ENCODE assay signal across 1 cellular context in the genomic region with DNA sequence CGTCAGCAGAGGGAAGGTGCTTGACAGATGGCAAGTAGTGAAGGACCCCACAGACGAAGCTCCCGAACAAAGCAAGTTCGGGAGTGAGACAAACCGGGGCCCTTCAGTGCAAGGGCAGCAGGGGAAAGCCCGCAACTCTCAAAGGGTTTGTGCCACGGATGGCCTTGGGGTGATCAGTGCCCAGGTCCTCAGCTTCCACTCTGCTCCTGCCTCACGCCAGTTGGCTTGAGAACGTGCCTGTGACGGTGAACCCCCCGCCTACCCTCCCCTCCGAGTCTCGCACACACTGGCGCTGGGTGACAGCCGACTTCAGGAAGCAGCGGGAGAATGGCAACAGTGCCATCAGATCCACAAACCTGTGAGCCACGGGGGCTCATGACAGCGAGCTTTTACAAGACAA.
TF ChIP-seq lines count a peak whose summit lies in the region.

No MANE protein-coding gene starts in this region.

TF ChIP-seq in HepG2, 621 proteins besides CTCF, POLR2A, EP300 and RAD21:
- TF ChIP-seq SMAD3 (CRISPR knock-in tag; IDR thresholded peaks at IDR 0.05) (no peak), ZNF24 (IDR thresholded peaks at IDR 0.05) (no peak), ZNF430 (CRISPR knock-in tag; IDR thresholded peaks at IDR 0.05) (no peak), ZNF335 (CRISPR knock-in tag; IDR thresholded peaks at IDR 0.05) (no peak), NFRKB (IDR thresholded peaks at IDR 0.05) (no peak), ZNF557 (CRISPR knock-in tag; IDR thresholded peaks at IDR 0.05) (no peak), SATB2 (CRISPR knock-in tag; IDR thresholded peaks at IDR 0.05) (no peak)
- TF ChIP-seq, protein P1, sequence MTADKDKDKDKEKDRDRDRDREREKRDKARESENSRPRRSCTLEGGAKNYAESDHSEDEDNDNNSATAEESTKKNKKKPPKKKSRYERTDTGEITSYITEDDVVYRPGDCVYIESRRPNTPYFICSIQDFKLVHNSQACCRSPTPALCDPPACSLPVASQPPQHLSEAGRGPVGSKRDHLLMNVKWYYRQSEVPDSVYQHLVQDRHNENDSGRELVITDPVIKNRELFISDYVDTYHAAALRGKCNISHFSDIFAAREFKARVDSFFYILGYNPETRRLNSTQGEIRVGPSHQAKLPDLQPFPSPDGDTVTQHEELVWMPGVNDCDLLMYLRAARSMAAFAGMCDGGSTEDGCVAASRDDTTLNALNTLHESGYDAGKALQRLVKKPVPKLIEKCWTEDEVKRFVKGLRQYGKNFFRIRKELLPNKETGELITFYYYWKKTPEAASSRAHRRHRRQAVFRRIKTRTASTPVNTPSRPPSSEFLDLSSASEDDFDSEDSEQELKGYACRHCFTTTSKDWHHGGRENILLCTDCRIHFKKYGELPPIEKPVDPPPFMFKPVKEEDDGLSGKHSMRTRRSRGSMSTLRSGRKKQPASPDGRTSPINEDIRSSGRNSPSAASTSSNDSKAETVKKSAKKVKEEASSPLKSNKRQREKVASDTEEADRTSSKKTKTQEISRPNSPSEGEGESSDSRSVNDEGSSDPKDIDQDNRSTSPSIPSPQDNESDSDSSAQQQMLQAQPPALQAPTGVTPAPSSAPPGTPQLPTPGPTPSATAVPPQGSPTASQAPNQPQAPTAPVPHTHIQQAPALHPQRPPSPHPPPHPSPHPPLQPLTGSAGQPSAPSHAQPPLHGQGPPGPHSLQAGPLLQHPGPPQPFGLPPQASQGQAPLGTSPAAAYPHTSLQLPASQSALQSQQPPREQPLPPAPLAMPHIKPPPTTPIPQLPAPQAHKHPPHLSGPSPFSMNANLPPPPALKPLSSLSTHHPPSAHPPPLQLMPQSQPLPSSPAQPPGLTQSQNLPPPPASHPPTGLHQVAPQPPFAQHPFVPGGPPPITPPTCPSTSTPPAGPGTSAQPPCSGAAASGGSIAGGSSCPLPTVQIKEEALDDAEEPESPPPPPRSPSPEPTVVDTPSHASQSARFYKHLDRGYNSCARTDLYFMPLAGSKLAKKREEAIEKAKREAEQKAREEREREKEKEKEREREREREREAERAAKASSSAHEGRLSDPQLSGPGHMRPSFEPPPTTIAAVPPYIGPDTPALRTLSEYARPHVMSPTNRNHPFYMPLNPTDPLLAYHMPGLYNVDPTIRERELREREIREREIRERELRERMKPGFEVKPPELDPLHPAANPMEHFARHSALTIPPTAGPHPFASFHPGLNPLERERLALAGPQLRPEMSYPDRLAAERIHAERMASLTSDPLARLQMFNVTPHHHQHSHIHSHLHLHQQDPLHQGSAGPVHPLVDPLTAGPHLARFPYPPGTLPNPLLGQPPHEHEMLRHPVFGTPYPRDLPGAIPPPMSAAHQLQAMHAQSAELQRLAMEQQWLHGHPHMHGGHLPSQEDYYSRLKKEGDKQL (CRISPR knock-in tag; IDR thresholded peaks at IDR 0.05; ENCODE audit: low read depth), result no peak
